Comparison of ENCODE assay signal across 1 cellular context in the genomic region with DNA sequence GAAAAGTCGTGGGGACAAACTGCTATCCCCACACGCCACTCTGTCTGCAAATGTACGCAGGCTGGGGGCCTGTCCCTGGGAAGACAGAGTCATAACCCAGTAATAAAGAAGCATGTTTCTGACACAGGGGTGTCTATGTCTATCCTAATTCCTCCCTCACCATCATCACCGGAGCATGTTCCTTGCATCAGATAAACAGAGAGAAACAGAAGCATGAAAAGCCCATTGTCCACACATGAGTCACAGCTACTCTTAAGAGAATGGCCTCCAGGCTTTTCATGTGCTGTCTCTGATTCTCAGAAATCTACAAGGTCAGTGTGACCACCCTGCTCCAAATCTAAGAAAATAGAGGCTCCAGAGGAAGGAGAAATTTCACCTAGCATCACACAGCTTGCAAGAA. TPM values are rescaled to one million over a fixed set of nuclear protein-coding genes. Genes with fewer than 3 reads are reported as not detected.
"Had no signal": no experiment of that assay in that cellular context is flagged by ENCODE, and none has a peak within 500 bp of the region (broad histone marks: within the 10 kb centered on the region; RNA-seq: fewer than 3 reads in every experiment).

No MANE protein-coding gene starts in this region.

RNA-seq across cellular contexts. Expression of gene SFTPA2, which starts 52.0 kb away (rescaled TPM):
- total RNA-seq: NCI-H460 had no signal
